ENCODE assay signal across 8 cellular contexts in the genomic region with DNA sequence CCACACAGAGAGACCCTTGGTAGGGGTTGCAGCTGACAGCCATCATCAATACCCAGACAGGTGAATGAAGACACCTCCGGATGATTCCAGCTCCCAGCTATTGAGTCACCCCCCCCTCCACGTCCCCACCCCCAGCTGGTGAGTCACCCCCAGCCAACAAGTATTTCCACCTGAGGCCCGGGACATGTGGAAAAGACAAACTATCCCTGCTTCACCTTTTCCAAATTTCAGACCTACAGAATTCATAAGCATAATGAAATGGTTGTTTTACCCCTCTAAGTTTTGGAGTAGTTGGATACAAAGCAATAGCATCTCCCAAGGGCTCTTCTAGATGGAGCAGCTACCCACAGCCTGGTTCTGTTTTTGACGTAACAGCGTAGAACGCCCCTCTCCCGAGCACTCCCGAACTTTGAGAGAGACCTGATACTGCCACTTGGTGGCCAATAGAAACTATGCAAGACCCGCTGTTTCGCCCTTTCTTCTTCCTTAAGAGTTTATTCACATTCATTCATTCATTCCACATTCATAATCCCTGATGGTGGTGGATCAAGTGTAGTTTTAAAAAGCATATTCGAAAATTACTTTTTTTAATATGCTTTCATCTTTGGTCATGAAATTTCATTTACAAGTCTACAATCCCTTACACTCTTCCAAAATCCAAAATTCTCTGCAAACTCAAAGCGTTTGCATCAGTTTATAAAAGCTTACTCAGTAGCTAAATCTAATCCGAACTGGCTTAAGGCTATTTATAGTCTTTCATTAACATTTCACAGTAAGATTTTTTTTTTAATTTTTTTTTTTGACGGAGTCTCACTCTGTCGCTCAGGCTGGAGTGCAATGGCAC. TPM values are rescaled to one million over a fixed set of nuclear protein-coding genes. Genes with fewer than 3 reads are reported as not detected.
A peak's percentile ranks its signal among the peaks of the same experiment; 100 is the strongest.
DNase-seq lines count a peak whose midpoint lies in the region; ATAC-seq and TF ChIP-seq lines count a peak whose summit lies in the region.

No MANE protein-coding gene starts in this region.

- TF ChIP-seq CTCF in GM12864 (IDR thresholded peaks at IDR 0.05; ENCODE audit: low read depth, low read length, missing control alignments) = peak; percentile 80

- no peaks in the 10 kb centered on the region for H3K36me3 Mint-ChIP-seq in activated T-cell treated with anti-CD3 and anti-CD28 coated beads, Interleukin-2, amount 50 U/mL, for 72 hours (ENCODE audit: insufficient read depth in 2 of 2)
- H3K36me3 Mint-ChIP-seq in stimulated activated naive B cell treated with anti-CD40 and anti-IgM and Interleukin-4, amounts not matched to agents 10 μg/mL and 1 μg/mL and 100 μg/mL, for 72 hours = peaks cover 4 to 7% of the 10 kb centered on the region in 2 donors

- H3K27me3 Mint-ChIP-seq in activated T-cell treated with anti-CD3 and anti-CD28 coated beads, Interleukin-2, amount 50 U/mL, for 72 hours (ENCODE audit: low read depth) = no peaks in the 10 kb centered on the region
- H3K27me3 Mint-ChIP-seq in stimulated activated naive B cell treated with anti-CD40 and anti-IgM and Interleukin-4, amounts not matched to agents 10 μg/mL and 1 μg/mL and 100 μg/mL, for 72 hours = no peaks in the 10 kb centered on the region

- H3K27ac Mint-ChIP-seq in activated T-cell treated with anti-CD3 and anti-CD28 coated beads, Interleukin-2, amount 50 U/mL, for 72 hours = no peak overlapping the region
- no peak overlapping the region for H3K27ac Mint-ChIP-seq in stimulated activated naive B cell treated with anti-CD40 and anti-IgM and Interleukin-4, amounts not matched to agents 10 μg/mL and 1 μg/mL and 100 μg/mL, for 72 hours

- H3K9me3 Mint-ChIP-seq in activated T-cell treated with anti-CD3 and anti-CD28 coated beads, Interleukin-2, amount 50 U/mL, for 72 hours = peaks cover 0 to 1% of the 10 kb centered on the region in 2 donors
- H3K9me3 Mint-ChIP-seq in stimulated activated naive B cell treated with anti-CD40 and anti-IgM and Interleukin-4, amounts not matched to agents 10 μg/mL and 1 μg/mL and 100 μg/mL, for 72 hours = peaks cover 2 to 3% of the 10 kb centered on the region in 2 donors

- peaks cover 15% of the 10 kb centered on the region for H3K4me1 Mint-ChIP-seq in activated T-cell treated with anti-CD3 and anti-CD28 coated beads, Interleukin-2, amount 50 U/mL, for 72 hours (ENCODE audit: low read depth)
- H3K4me1 Mint-ChIP-seq in stimulated activated naive B cell treated with anti-CD40 and anti-IgM and Interleukin-4, amounts not matched to agents 10 μg/mL and 1 μg/mL and 100 μg/mL, for 72 hours = peaks cover 2 to 11% of the 10 kb centered on the region in 2 donors

- peak overlapping the region; percentile 61 to 72 for H3K4me3 Mint-ChIP-seq in activated T-cell treated with anti-CD3 and anti-CD28 coated beads, Interleukin-2, amount 50 U/mL, for 72 hours
- peak overlapping the region in 1 of 2 donors; percentile 16 for H3K4me3 Mint-ChIP-seq in stimulated activated naive B cell treated with anti-CD40 and anti-IgM and Interleukin-4, amounts not matched to agents 10 μg/mL and 1 μg/mL and 100 μg/mL, for 72 hours

- peak; percentile 33 for DNase-seq in A172 (ENCODE audit: low spot score)
- DNase-seq in GM12864 (ENCODE audit: low read depth) = peak; percentile 31
- DNase-seq in NCI-H226 = peak; percentile 7
- peak; percentile 30 to 61 for DNase-seq in activated T-cell treated with anti-CD3 and anti-CD28 coated beads, Interleukin-2, amount 50 U/mL, for 72 hours
- peak; percentile 74 for DNase-seq in iPS DF 19.7 (ENCODE audit: low read depth, low spot score)
- DNase-seq in stimulated activated naive B cell treated with anti-CD40 and anti-IgM and Interleukin-4, amounts not matched to agents 10 μg/mL and 1 μg/mL and 100 μg/mL, for 72 hours = no peak
- DNase-seq in HUDEP-2 (lab: John Stamatoyannopoulos, UW; ENCODE audit: unreplicated experiment in 76 of 76) = no peak

- no peak overlapping the region for H3K4me3 ChIP-seq in GM12864 (ENCODE audit: low read depth, low read length)

- peak; percentile 66 to 80 for ATAC-seq in activated T-cell treated with anti-CD3 and anti-CD28 coated beads, Interleukin-2, amount 50 U/mL, for 72 hours (replicated peaks in 1 of 2)
- ATAC-seq in stimulated activated naive B cell treated with anti-CD40 and anti-IgM and Interleukin-4, amounts not matched to agents 10 μg/mL and 1 μg/mL and 100 μg/mL, for 72 hours (replicated peaks) = peak; percentile 60 to 63
- ATAC-seq in HG03354 (IDR thresholded peaks at IDR 0.05; ENCODE audit: poor library complexity, severe bottlenecking, unreplicated experiment) = no peak

RNA-seq across cellular contexts. Expression of a gene that starts 15.1 kb away (rescaled TPM):
- 0.14 TPM in 2 replicates for total RNA-seq in A172 (2014; rRNA removed; shearing (Covaris generic))
- total RNA-seq in activated T-cell treated with anti-CD3 and anti-CD28 coated beads, Interleukin-2, amount 50 U/mL, for 72 hours = 100 to 1,000 TPM; 143 to 184 TPM

RNA-seq across cellular contexts. Expression of a gene that starts 42.2 kb away (rescaled TPM):
- 9.4 and 12.0 TPM in 2 replicates for total RNA-seq in A172 (2014; rRNA removed; shearing (Covaris generic))
- total RNA-seq in activated T-cell treated with anti-CD3 and anti-CD28 coated beads, Interleukin-2, amount 50 U/mL, for 72 hours = 1 to 10 TPM; 8.2 to 8.7 TPM

Comparison
In these comparisons a context has a peak if more than half of its experiments do, and no peak if none do; other contexts are left out.
1. DNase-seq: peak in A172 (single experiment), GM12864 (single experiment), NCI-H226 (single experiment), activated T-cell treated with anti-CD3 and anti-CD28 coated beads, Interleukin-2, amount 50 U/mL, for 72 hours (2 of 2) and iPS DF 19.7 (single experiment); none in stimulated activated naive B cell treated with anti-CD40 and anti-IgM and Interleukin-4, amounts not matched to agents 10 μg/mL and 1 μg/mL and 100 μg/mL, for 72 hours (single experiment) and HUDEP-2 (0 of 76).
2. RNA of a gene that starts 15.1 kb away (total RNA-seq): 143 to 184 TPM in activated T-cell treated with anti-CD3 and anti-CD28 coated beads, Interleukin-2, amount 50 U/mL, for 72 hours; 0.14 TPM in A172; every median in the first group is over 100 times any median in the second.